27 cellular contexts compared by ENCODE assay signal in genomic region chr4:39022241-39022640, GRCh38. TPM values are rescaled to one million over a fixed set of nuclear protein-coding genes. Genes with fewer than 3 reads are reported as not detected.
"Had no signal": no experiment of that assay in that cellular context is flagged by ENCODE, and none has a peak within 500 bp of the region (broad histone marks: within the 10 kb centered on the region; RNA-seq: fewer than 3 reads in every experiment).

No MANE protein-coding gene starts in this region.

- H3K4me1 ChIP-seq: colonic mucosa, esophagus squamous epithelium, gastrocnemius medialis, lower lobe of right lung had no signal

- FAIRE-seq: endometrium, keratinocyte had no signal

- H3K36me3 Mint-ChIP-seq: mesothelial cell of epicardium had no signal

- H3K4me3 ChIP-seq: colonic mucosa, esophagus squamous epithelium, gastrocnemius medialis, heart right ventricle, left lung, lower lobe of right lung, mucosa of descending colon had no signal

- H3K27me3 ChIP-seq: colonic mucosa, esophagus squamous epithelium, gastrocnemius medialis, heart right ventricle, left lung had no signal

- H3K27ac ChIP-seq: colonic mucosa, epithelial cell of prostate, esophagus squamous epithelium, gastrocnemius medialis, heart right ventricle, left lung, lower lobe of right lung had no signal

- H3K9me3 Mint-ChIP-seq: effector memory CD8-positive, alpha-beta T cell had no signal

- H3K27me3 Mint-ChIP-seq: dendritic cell treated with granulocyte-macrophage colony-stimulating factor and Interleukin-4, amounts not matched to agents 40 ng/mL and 50 ng/mL, for 4 days; effector memory CD8-positive, alpha-beta T cell; naive B cell had no signal

- H3K36me3 ChIP-seq: colonic mucosa, esophagus squamous epithelium, gastrocnemius medialis, heart right ventricle, left lung, lower lobe of right lung had no signal

- H3K4me1 Mint-ChIP-seq: endodermal cell, mesothelial cell of epicardium had no signal

- H3K9me3 ChIP-seq: colonic mucosa, esophagus squamous epithelium, gastrocnemius medialis, heart right ventricle, lower lobe of right lung, mucosa of descending colon had no signal

- H3K27ac Mint-ChIP-seq: dendritic cell treated with granulocyte-macrophage colony-stimulating factor and Interleukin-4, amounts not matched to agents 40 ng/mL and 50 ng/mL, for 4 days; effector memory CD8-positive, alpha-beta T cell; endodermal cell; mesothelial cell of epicardium had no signal

- H3K4me3 Mint-ChIP-seq: dendritic cell treated with granulocyte-macrophage colony-stimulating factor and Interleukin-4, amounts not matched to agents 40 ng/mL and 50 ng/mL, for 4 days; effector memory CD8-positive, alpha-beta T cell; endodermal cell; mesothelial cell of epicardium had no signal

- ATAC-seq: effector memory CD8-positive, alpha-beta T cell; esophagus mucosa; gastrocnemius medialis; heart right ventricle; left cardiac atrium; left lung; left ventricle myocardium superior; lower lobe of right lung; mucosa of descending colon had no signal

- DNase-seq: colonic mucosa; cortex of kidney; effector CD8-positive, alpha-beta T cell; effector memory CD8-positive, alpha-beta T cell; endodermal cell; erythroblast; esophagus squamous epithelium; foreskin melanocyte; gastrocnemius medialis; glutamatergic neuron; head of caudate nucleus; heart right ventricle; hippocampal formation; left cardiac atrium; left lung; left ventricle myocardium superior; lower lobe of right lung; mesenchymal stem cell; mucosa of descending colon; naive B cell had no signal

RNA-seq across cellular contexts. Expression of gene TMEM156, which starts 10.0 kb away (rescaled TPM):
- total RNA-seq: endodermal cell, gastrocnemius medialis, left ventricle myocardium superior, mesothelial cell of epicardium, myocyte had no signal
